In genomic region chr1:58964880-58965279, GRCh38 we compare ENCODE assay signal across 2 cellular contexts.
A peak's percentile ranks its signal among the peaks of the same experiment; 100 is the strongest.
TF ChIP-seq lines count a peak whose summit lies in the region.

No MANE protein-coding gene starts in this region.

TF ChIP-seq in HepG2, 621 proteins besides CTCF, POLR2A, EP300 and RAD21 (continued from another document and continues in another):
- TF ChIP-seq TRAFD1 (CRISPR knock-in tag; IDR thresholded peaks at IDR 0.05; ENCODE audit: borderline replicate concordance) (no peak), PHB2 (IDR thresholded peaks at IDR 0.05; ENCODE audit: partially characterized antibody) (no peak), MIER3 (CRISPR knock-in tag; IDR thresholded peaks at IDR 0.05; ENCODE audit: borderline replicate concordance) (no peak), ZNF720 (CRISPR knock-in tag; IDR thresholded peaks at IDR 0.05) (no peak), ZBTB49 (CRISPR knock-in tag; IDR thresholded peaks at IDR 0.05; ENCODE audit: borderline replicate concordance) (no peak), ZFX (CRISPR knock-in tag; IDR thresholded peaks at IDR 0.05; ENCODE audit: low read depth) (no peak), KDM1A (CRISPR knock-in tag; IDR thresholded peaks at IDR 0.05) (peak; percentile 89; the same call in 1 of the 2 replicates), ZMYM4 (CRISPR knock-in tag; IDR thresholded peaks at IDR 0.05) (0 out of 2 replicates have a peak, but pooled peaks have one; percentile 35), LBX2 (CRISPR knock-in tag; IDR thresholded peaks at IDR 0.05; ENCODE audit: borderline replicate concordance) (no peak), NR3C1 (CRISPR knock-in tag; IDR thresholded peaks at IDR 0.05) (no peak), ATF4 (CRISPR knock-in tag; IDR thresholded peaks at IDR 0.05) (peak in 1 of 2 experiments; percentile 56; a peak in 2 of 4 replicates), RFX1 (IDR thresholded peaks at IDR 0.05) (no peak), ZFP36 (IDR thresholded peaks at IDR 0.05; ENCODE audit: borderline replicate concordance, low read depth, low read length, partially characterized antibody) (no peak), CHD2 (IDR thresholded peaks at IDR 0.05; ENCODE audit: low read depth, low read length) (no peak), ZNF414 (CRISPR knock-in tag; IDR thresholded peaks at IDR 0.05) (no peak), ARID5B (CRISPR knock-in tag; IDR thresholded peaks at IDR 0.05) (peak; percentile 37; the same call in 1 of the 2 replicates), SCMH1 (CRISPR knock-in tag; IDR thresholded peaks at IDR 0.05; ENCODE audit: borderline replicate concordance) (no peak), ZNF431 (CRISPR knock-in tag; IDR thresholded peaks at IDR 0.05; ENCODE audit: borderline replicate concordance, low read depth) (no peak), THAP11 (CRISPR knock-in tag; IDR thresholded peaks at IDR 0.05) (no peak)

TF ChIP-seq in GM23338, 12 proteins besides CTCF, POLR2A, EP300 and RAD21 (continued from another document):
- TF ChIP-seq REST (IDR thresholded peaks at IDR 0.05; ENCODE audit: unreplicated experiment) (no peak), ZNF462 (CRISPR knock-in tag; IDR thresholded peaks at IDR 0.05) (no peak), EZH2 (IDR thresholded peaks at IDR 0.05; ENCODE audit: low read depth, unreplicated experiment) (no peak), STAT1 (IDR thresholded peaks at IDR 0.05; ENCODE audit: unreplicated experiment) (no peak), ETS1 (IDR thresholded peaks at IDR 0.05) (no peak), EZH2phosphoT487 (IDR thresholded peaks at IDR 0.05; ENCODE audit: unreplicated experiment) (no peak), ZNF331 (CRISPR knock-in tag; IDR thresholded peaks at IDR 0.05; ENCODE audit: low read depth) (no peak)
TF ChIP-seq in GM23338: peak in this region for 0.
